Comparison of ENCODE assay signal across 1 cellular context in the genomic region with DNA sequence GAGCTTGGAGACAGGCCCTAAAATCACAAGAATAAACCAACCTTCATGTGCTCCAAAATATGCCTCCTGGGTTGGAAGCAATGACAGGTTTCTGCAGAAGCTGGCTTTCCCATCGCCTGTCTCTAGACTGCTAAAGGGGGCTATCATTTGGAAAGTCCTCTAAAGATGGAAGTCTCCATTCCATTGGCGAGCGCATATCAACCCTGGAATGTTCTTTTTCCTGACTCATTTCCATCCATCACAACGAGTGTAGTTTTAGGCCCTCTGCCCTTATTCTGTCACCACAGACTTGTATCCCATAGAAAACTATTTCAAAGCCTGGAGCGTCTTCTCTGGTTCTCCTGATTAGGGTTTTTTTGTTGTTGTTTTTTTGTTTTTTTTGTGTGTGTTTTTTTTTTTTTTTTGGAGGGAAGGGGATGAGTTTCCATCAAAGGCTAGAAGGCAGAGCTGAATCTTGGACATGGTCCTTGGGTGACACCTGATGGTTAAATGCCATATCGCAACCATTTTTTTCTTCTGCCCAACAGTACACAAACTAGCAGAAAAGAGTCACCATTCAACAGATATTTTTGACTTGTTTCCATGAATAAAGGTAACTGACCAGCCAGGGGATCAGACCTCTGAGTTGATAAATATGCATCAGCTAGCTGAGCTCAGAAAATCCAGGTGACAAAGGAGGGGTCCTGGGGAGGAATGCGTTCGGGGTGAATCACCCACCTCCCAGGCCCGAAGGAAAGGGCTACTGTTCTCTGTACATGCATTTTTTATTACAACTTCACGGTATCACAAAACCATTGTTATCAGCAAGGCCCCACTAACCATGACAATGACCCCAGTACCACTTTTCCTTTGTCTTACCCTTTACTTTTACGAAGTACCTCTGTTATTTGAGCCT.
TF ChIP-seq lines count a peak whose summit lies in the region.

No MANE protein-coding gene starts in this region.

TF ChIP-seq in SK-N-SH treated with all-trans-retinoic acid at 6 μM for 48 hours, 23 proteins besides CTCF, POLR2A, EP300 and RAD21 (continued from another document):
- TF ChIP-seq, protein P1, sequence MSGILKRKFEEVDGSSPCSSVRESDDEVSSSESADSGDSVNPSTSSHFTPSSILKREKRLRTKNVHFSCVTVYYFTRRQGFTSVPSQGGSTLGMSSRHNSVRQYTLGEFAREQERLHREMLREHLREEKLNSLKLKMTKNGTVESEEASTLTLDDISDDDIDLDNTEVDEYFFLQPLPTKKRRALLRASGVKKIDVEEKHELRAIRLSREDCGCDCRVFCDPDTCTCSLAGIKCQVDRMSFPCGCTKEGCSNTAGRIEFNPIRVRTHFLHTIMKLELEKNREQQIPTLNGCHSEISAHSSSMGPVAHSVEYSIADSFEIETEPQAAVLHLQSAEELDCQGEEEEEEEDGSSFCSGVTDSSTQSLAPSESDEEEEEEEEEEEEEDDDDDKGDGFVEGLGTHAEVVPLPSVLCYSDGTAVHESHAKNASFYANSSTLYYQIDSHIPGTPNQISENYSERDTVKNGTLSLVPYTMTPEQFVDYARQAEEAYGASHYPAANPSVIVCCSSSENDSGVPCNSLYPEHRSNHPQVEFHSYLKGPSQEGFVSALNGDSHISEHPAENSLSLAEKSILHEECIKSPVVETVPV (CRISPR knock-in tag; IDR thresholded peaks at IDR 0.05) = no peak
- TF ChIP-seq TOX (CRISPR knock-in tag; IDR thresholded peaks at IDR 0.05; ENCODE audit: borderline replicate concordance) = no peak
- TF ChIP-seq, protein P2, sequence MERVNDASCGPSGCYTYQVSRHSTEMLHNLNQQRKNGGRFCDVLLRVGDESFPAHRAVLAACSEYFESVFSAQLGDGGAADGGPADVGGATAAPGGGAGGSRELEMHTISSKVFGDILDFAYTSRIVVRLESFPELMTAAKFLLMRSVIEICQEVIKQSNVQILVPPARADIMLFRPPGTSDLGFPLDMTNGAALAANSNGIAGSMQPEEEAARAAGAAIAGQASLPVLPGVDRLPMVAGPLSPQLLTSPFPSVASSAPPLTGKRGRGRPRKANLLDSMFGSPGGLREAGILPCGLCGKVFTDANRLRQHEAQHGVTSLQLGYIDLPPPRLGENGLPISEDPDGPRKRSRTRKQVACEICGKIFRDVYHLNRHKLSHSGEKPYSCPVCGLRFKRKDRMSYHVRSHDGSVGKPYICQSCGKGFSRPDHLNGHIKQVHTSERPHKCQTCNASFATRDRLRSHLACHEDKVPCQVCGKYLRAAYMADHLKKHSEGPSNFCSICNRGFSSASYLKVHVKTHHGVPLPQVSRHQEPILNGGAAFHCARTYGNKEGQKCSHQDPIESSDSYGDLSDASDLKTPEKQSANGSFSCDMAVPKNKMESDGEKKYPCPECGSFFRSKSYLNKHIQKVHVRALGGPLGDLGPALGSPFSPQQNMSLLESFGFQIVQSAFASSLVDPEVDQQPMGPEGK (CRISPR knock-in tag; IDR thresholded peaks at IDR 0.05; ENCODE audit: borderline replicate concordance) = no peak
